ENCODE assay signal across 2 cellular contexts in the genomic region with DNA sequence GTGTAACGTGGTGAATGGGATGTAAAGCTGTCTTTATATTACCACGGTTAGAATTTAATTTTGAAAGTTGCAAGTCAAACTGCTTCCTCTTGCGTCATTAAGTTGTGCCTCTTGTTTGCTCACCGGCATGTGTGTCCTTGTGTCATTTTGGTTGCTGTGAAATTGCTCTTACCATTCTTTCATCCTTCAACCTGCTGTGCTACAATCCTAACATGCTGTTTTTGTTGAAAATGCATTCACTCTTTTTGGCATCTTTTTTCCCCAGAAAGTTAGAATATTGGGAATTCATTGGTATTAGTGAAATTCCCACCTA.
A peak's percentile ranks its signal among the peaks of the same experiment; 100 is the strongest.
TF ChIP-seq lines count a peak whose summit lies in the region.

No MANE protein-coding gene starts in this region.

TF ChIP-seq in GM23338, 12 proteins besides CTCF, POLR2A, EP300 and RAD21 (continued from another document):
- TF ChIP-seq ZNF331 (CRISPR knock-in tag; IDR thresholded peaks at IDR 0.05; ENCODE audit: low read depth): no peak

TF ChIP-seq in HepG2, 621 proteins besides CTCF, POLR2A, EP300 and RAD21 (continued from another document and continues in another):
- TF ChIP-seq PHF21A (CRISPR knock-in tag; IDR thresholded peaks at IDR 0.05): no peak
- TF ChIP-seq ZNF207 (IDR thresholded peaks at IDR 0.05; ENCODE audit: borderline replicate concordance): no peak
- no peak for TF ChIP-seq DMAP1 (CRISPR knock-in tag; IDR thresholded peaks at IDR 0.05)
- no peak for TF ChIP-seq ZNF205 (CRISPR knock-in tag; IDR thresholded peaks at IDR 0.05)
- no peak for TF ChIP-seq ZNF326 (CRISPR knock-in tag; IDR thresholded peaks at IDR 0.05; ENCODE audit: borderline replicate concordance)
- TF ChIP-seq GATAD2A (CRISPR knock-in tag; IDR thresholded peaks at IDR 0.05): peak; percentile 72
- no peak for TF ChIP-seq KDM4B (CRISPR knock-in tag; IDR thresholded peaks at IDR 0.05)
- TF ChIP-seq, protein P1, sequence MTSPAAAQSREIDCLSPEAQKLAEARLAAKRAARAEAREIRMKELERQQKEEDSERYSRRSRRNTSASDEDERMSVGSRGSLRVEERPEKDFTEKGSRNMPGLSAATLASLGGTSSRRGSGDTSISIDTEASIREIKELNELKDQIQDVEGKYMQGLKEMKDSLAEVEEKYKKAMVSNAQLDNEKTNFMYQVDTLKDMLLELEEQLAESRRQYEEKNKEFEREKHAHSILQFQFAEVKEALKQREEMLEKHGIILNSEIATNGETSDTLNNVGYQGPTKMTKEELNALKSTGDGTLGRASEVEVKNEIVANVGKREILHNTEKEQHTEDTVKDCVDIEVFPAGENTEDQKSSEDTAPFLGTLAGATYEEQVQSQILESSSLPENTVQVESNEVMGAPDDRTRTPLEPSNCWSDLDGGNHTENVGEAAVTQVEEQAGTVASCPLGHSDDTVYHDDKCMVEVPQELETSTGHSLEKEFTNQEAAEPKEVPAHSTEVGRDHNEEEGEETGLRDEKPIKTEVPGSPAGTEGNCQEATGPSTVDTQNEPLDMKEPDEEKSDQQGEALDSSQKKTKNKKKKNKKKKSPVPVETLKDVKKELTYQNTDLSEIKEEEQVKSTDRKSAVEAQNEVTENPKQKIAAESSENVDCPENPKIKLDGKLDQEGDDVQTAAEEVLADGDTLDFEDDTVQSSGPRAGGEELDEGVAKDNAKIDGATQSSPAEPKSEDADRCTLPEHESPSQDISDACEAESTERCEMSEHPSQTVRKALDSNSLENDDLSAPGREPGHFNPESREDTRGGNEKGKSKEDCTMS (CRISPR knock-in tag; conservative IDR thresholded peaks at IDR 0.05): no peak
- TF ChIP-seq ZNF749 (CRISPR knock-in tag; IDR thresholded peaks at IDR 0.05; ENCODE audit: borderline replicate concordance): no peak
- no peak for TF ChIP-seq ZNF282 (IDR thresholded peaks at IDR 0.05; ENCODE audit: partially characterized antibody)
- TF ChIP-seq, protein P2, sequence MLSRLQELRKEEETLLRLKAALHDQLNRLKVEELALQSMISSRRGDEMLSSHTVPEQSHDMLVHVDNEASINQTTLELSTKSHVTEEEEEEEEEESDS (CRISPR knock-in tag; IDR thresholded peaks at IDR 0.05; ENCODE audit: borderline replicate concordance): no peak
- no peak for TF ChIP-seq ZNF577 (CRISPR knock-in tag; IDR thresholded peaks at IDR 0.05; ENCODE audit: borderline replicate concordance, low read depth)
- TF ChIP-seq, protein P3, sequence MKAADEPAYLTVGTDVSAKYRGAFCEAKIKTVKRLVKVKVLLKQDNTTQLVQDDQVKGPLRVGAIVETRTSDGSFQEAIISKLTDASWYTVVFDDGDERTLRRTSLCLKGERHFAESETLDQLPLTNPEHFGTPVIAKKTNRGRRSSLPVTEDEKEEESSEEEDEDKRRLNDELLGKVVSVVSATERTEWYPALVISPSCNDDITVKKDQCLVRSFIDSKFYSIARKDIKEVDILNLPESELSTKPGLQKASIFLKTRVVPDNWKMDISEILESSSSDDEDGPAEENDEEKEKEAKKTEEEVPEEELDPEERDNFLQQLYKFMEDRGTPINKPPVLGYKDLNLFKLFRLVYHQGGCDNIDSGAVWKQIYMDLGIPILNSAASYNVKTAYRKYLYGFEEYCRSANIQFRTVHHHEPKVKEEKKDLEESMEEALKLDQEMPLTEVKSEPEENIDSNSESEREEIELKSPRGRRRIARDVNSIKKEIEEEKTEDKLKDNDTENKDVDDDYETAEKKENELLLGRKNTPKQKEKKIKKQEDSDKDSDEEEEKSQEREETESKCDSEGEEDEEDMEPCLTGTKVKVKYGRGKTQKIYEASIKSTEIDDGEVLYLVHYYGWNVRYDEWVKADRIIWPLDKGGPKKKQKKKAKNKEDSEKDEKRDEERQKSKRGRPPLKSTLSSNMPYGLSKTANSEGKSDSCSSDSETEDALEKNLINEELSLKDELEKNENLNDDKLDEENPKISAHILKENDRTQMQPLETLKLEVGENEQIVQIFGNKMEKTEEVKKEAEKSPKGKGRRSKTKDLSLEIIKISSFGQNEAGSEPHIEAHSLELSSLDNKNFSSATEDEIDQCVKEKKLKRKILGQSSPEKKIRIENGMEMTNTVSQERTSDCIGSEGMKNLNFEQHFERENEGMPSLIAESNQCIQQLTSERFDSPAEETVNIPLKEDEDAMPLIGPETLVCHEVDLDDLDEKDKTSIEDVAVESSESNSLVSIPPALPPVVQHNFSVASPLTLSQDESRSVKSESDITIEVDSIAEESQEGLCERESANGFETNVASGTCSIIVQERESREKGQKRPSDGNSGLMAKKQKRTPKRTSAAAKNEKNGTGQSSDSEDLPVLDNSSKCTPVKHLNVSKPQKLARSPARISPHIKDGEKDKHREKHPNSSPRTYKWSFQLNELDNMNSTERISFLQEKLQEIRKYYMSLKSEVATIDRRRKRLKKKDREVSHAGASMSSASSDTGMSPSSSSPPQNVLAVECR (CRISPR knock-in tag; IDR thresholded peaks at IDR 0.05; ENCODE audit: borderline replicate concordance): no peak; the same call in 1 of the 2 replicates
- 0 out of 2 replicates have a peak, but pooled peaks have one; percentile 28 for TF ChIP-seq RARA (CRISPR knock-in tag; IDR thresholded peaks at IDR 0.05)
- no peak for TF ChIP-seq ZSCAN22 (CRISPR knock-in tag; IDR thresholded peaks at IDR 0.05)
- no peak for TF ChIP-seq TRIM24 (CRISPR knock-in tag; IDR thresholded peaks at IDR 0.05)
- TF ChIP-seq HOXA3 (CRISPR knock-in tag; IDR thresholded peaks at IDR 0.05): no peak
- no peak for TF ChIP-seq MAFF (IDR thresholded peaks at IDR 0.05; ENCODE audit: low read depth, low read length)
- TF ChIP-seq, protein P4, sequence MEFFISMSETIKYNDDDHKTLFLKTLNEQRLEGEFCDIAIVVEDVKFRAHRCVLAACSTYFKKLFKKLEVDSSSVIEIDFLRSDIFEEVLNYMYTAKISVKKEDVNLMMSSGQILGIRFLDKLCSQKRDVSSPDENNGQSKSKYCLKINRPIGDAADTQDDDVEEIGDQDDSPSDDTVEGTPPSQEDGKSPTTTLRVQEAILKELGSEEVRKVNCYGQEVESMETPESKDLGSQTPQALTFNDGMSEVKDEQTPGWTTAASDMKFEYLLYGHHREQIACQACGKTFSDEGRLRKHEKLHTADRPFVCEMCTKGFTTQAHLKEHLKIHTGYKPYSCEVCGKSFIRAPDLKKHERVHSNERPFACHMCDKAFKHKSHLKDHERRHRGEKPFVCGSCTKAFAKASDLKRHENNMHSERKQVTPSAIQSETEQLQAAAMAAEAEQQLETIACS (CRISPR knock-in tag; IDR thresholded peaks at IDR 0.05): no peak
- no peak for TF ChIP-seq ZNF605 (CRISPR knock-in tag; IDR thresholded peaks at IDR 0.05)
- no peak for TF ChIP-seq ZNF619 (CRISPR knock-in tag; IDR thresholded peaks at IDR 0.05)
- TF ChIP-seq, protein P5, sequence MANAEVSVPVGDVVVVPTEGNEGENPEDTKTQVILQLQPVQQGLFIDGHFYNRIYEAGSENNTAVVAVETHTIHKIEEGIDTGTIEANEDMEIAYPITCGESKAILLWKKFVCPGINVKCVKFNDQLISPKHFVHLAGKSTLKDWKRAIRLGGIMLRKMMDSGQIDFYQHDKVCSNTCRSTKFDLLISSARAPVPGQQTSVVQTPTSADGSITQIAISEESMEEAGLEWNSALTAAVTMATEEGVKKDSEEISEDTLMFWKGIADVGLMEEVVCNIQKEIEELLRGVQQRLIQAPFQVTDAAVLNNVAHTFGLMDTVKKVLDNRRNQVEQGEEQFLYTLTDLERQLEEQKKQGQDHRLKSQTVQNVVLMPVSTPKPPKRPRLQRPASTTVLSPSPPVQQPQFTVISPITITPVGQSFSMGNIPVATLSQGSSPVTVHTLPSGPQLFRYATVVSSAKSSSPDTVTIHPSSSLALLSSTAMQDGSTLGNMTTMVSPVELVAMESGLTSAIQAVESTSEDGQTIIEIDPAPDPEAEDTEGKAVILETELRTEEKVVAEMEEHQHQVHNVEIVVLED (CRISPR knock-in tag; IDR thresholded peaks at IDR 0.05; ENCODE audit: borderline replicate concordance): no peak
- TF ChIP-seq AGO1 (IDR thresholded peaks at IDR 0.05; ENCODE audit: low read depth, low read length, poor library complexity, severe bottlenecking): no peak
- no peak for TF ChIP-seq KAT2B (IDR thresholded peaks at IDR 0.05; ENCODE audit: borderline replicate concordance, low read depth, low read length)
- TF ChIP-seq, protein P6, sequence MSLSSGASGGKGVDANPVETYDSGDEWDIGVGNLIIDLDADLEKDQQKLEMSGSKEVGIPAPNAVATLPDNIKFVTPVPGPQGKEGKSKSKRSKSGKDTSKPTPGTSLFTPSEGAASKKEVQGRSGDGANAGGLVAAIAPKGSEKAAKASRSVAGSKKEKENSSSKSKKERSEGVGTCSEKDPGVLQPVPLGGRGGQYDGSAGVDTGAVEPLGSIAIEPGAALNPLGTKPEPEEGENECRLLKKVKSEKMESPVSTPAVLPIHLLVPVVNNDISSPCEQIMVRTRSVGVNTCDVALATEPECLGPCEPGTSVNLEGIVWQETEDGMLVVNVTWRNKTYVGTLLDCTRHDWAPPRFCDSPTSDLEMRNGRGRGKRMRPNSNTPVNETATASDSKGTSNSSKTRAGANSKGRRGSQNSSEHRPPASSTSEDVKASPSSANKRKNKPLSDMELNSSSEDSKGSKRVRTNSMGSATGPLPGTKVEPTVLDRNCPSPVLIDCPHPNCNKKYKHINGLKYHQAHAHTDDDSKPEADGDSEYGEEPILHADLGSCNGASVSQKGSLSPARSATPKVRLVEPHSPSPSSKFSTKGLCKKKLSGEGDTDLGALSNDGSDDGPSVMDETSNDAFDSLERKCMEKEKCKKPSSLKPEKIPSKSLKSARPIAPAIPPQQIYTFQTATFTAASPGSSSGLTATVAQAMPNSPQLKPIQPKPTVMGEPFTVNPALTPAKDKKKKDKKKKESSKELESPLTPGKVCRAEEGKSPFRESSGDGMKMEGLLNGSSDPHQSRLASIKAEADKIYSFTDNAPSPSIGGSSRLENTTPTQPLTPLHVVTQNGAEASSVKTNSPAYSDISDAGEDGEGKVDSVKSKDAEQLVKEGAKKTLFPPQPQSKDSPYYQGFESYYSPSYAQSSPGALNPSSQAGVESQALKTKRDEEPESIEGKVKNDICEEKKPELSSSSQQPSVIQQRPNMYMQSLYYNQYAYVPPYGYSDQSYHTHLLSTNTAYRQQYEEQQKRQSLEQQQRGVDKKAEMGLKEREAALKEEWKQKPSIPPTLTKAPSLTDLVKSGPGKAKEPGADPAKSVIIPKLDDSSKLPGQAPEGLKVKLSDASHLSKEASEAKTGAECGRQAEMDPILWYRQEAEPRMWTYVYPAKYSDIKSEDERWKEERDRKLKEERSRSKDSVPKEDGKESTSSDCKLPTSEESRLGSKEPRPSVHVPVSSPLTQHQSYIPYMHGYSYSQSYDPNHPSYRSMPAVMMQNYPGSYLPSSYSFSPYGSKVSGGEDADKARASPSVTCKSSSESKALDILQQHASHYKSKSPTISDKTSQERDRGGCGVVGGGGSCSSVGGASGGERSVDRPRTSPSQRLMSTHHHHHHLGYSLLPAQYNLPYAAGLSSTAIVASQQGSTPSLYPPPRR (CRISPR knock-in tag; IDR thresholded peaks at IDR 0.05; ENCODE audit: borderline replicate concordance): no peak
- TF ChIP-seq, protein P7, sequence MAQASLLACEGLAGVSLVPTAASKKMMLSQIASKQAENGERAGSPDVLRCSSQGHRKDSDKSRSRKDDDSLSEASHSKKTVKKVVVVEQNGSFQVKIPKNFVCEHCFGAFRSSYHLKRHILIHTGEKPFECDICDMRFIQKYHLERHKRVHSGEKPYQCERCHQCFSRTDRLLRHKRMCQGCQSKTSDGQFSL (CRISPR knock-in tag; IDR thresholded peaks at IDR 0.05): no peak
- TF ChIP-seq MIXL1 (CRISPR knock-in tag; IDR thresholded peaks at IDR 0.05): no peak
- no peak for TF ChIP-seq ZNF10 (CRISPR knock-in tag; IDR thresholded peaks at IDR 0.05; ENCODE audit: borderline replicate concordance, low read depth)
- no peak for TF ChIP-seq PHF20 (CRISPR knock-in tag; IDR thresholded peaks at IDR 0.05)
- TF ChIP-seq FOXC1 (CRISPR knock-in tag; IDR thresholded peaks at IDR 0.05; ENCODE audit: borderline replicate concordance): no peak
- TF ChIP-seq ZNF670 (CRISPR knock-in tag; IDR thresholded peaks at IDR 0.05; ENCODE audit: borderline replicate concordance): no peak
- TF ChIP-seq, protein P8, sequence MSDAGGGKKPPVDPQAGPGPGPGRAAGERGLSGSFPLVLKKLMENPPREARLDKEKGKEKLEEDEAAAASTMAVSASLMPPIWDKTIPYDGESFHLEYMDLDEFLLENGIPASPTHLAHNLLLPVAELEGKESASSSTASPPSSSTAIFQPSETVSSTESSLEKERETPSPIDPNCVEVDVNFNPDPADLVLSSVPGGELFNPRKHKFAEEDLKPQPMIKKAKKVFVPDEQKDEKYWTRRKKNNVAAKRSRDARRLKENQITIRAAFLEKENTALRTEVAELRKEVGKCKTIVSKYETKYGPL (CRISPR knock-in tag; IDR thresholded peaks at IDR 0.05): no peak
- TF ChIP-seq, protein P9, sequence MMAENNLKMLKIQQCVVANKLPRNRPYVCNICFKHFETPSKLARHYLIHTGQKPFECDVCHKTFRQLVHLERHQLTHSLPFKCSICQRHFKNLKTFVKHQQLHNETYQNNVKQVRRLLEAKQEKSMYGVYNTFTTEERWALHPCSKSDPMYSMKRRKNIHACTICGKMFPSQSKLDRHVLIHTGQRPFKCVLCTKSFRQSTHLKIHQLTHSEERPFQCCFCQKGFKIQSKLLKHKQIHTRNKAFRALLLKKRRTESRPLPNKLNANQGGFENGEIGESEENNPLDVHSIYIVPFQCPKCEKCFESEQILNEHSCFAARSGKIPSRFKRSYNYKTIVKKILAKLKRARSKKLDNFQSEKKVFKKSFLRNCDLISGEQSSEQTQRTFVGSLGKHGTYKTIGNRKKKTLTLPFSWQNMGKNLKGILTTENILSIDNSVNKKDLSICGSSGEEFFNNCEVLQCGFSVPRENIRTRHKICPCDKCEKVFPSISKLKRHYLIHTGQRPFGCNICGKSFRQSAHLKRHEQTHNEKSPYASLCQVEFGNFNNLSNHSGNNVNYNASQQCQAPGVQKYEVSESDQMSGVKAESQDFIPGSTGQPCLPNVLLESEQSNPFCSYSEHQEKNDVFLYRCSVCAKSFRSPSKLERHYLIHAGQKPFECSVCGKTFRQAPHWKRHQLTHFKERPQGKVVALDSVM (CRISPR knock-in tag; IDR thresholded peaks at IDR 0.05): no peak
- TF ChIP-seq SOX5 (CRISPR knock-in tag; IDR thresholded peaks at IDR 0.05; ENCODE audit: borderline replicate concordance): no peak
- TF ChIP-seq ETV6 (CRISPR knock-in tag; conservative IDR thresholded peaks at IDR 0.05): no peak
- no peak for TF ChIP-seq ZNF550 (CRISPR knock-in tag; IDR thresholded peaks at IDR 0.05; ENCODE audit: borderline replicate concordance)
- TF ChIP-seq PTBP1 (IDR thresholded peaks at IDR 0.05; ENCODE audit: low read depth, low read length, poor library complexity, severe bottlenecking): no peak
- no peak for TF ChIP-seq ZNF552 (CRISPR knock-in tag; IDR thresholded peaks at IDR 0.05; ENCODE audit: borderline replicate concordance)
- TF ChIP-seq RXRB (CRISPR knock-in tag; IDR thresholded peaks at IDR 0.05; ENCODE audit: borderline replicate concordance): peak; percentile 51; the same call in 1 of the 2 replicates
- TF ChIP-seq, protein P10, sequence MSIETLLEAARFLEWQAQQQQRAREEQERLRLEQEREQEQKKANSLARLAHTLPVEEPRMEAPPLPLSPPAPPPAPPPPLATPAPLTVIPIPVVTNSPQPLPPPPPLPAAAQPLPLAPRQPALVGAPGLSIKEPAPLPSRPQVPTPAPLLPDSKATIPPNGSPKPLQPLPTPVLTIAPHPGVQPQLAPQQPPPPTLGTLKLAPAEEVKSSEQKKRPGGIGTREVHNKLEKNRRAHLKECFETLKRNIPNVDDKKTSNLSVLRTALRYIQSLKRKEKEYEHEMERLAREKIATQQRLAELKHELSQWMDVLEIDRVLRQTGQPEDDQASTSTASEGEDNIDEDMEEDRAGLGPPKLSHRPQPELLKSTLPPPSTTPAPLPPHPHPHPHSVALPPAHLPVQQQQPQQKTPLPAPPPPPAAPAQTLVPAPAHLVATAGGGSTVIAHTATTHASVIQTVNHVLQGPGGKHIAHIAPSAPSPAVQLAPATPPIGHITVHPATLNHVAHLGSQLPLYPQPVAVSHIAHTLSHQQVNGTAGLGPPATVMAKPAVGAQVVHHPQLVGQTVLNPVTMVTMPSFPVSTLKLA (IDR thresholded peaks at IDR 0.05): peak; percentile 16; the same call in 1 of the 2 replicates
- no peak for TF ChIP-seq U2AF1 (optimal IDR thresholded peaks at IDR 0.05; ENCODE audit: low read depth, low read length)
- TF ChIP-seq ZNF382 (CRISPR knock-in tag; IDR thresholded peaks at IDR 0.05; ENCODE audit: borderline replicate concordance): no peak
